ENCODE assay signal across 14 cellular contexts in genomic region chr15:59360305-59360704, GRCh38. TPM values are rescaled to one million over a fixed set of nuclear protein-coding genes. Genes with fewer than 3 reads are reported as not detected.
DNase-seq lines count a peak whose midpoint lies in the region; ATAC-seq and TF ChIP-seq lines count a peak whose summit lies in the region.
"Had no signal": no experiment of that assay in that cellular context is flagged by ENCODE, and none has a peak within 500 bp of the region (broad histone marks: within the 10 kb centered on the region; RNA-seq: fewer than 3 reads in every experiment).

No MANE protein-coding gene starts in this region.

- H3K4me3 Mint-ChIP-seq in WTC11: no peak overlapping the region
- H3K4me3 Mint-ChIP-seq in glutamatergic neuron (ENCODE audit: unreplicated experiment): no peak overlapping the region
- H3K4me3 Mint-ChIP-seq: activated CD4-positive, alpha-beta memory T cell treated with anti-CD3 and anti-CD28 coated beads for 36 hours had no signal

- H3F3A ChIP-seq in GM23248 (ENCODE audit: insufficient read depth): no peaks in the 10 kb centered on the region

- H3K36me3 ChIP-seq in GM23248 (ENCODE audit: low read depth) (peaks cover 2% of the 10 kb centered on the region; the same call in 1 of the 2 replicates), aorta (ENCODE audit: control insufficient read depth in 1 of 2, insufficient read depth in 2 of 2, low read length in 1 of 2) (peaks cover 0 to 2% of the 10 kb centered on the region in 2 donors), suprapubic skin (no peaks in the 10 kb centered on the region)

- H3K4me3 ChIP-seq in AG04450 (ENCODE audit: low read depth, low read length) (no peak overlapping the region), GM23248 (no peak overlapping the region), aorta (ENCODE audit: low read length in 2 of 2) (no peak overlapping the region), suprapubic skin (no peak overlapping the region)

- H3K27me3 ChIP-seq in AG04450 (ENCODE audit: control insufficient read depth, insufficient read depth, low read length) (no peaks in the 10 kb centered on the region), GM23248 (replicated peaks; ENCODE audit: insufficient read depth) (no peaks in the 10 kb centered on the region), aorta (ENCODE audit: control insufficient read depth in 1 of 2, insufficient read depth in 2 of 2, low read length in 1 of 2) (no peaks in the 10 kb centered on the region), suprapubic skin (no peaks in the 10 kb centered on the region)

- H4K20me1 ChIP-seq in GM23248 (ENCODE audit: insufficient read depth): no peaks in the 10 kb centered on the region

- H3K9me3 ChIP-seq in AG04450 (ENCODE audit: control insufficient read depth, insufficient read depth, low read length) (no peaks in the 10 kb centered on the region), GM23248 (ENCODE audit: low read depth) (no peaks in the 10 kb centered on the region), aorta (ENCODE audit: control insufficient read depth, low read length) (no peaks in the 10 kb centered on the region), suprapubic skin (no peaks in the 10 kb centered on the region)

- H2AFZ ChIP-seq in GM23248: no peak overlapping the region

- peaks cover 99% of the 10 kb centered on the region for H3K79me2 ChIP-seq in GM23248 (ENCODE audit: insufficient read depth)

- TF ChIP-seq POLR2A in suprapubic skin (IDR thresholded peaks at IDR 0.05): no peak

- TF ChIP-seq CTCF in AG04450 (IDR thresholded peaks at IDR 0.05; ENCODE audit: low read depth, low read length) (peak; percentile 47), WTC11 (IDR thresholded peaks at IDR 0.05) (no peak), glutamatergic neuron (IDR thresholded peaks at IDR 0.05; ENCODE audit: partially characterized antibody, unreplicated experiment) (peak; percentile 49), suprapubic skin (IDR thresholded peaks at IDR 0.05) (peak in 1 of 2 donors; percentile 10)

- CTCF ChIA-PET in AG04450 (lab: Charles Lee): interaction anchor here (2.2 kb wide), 1 partner anchor 113 kb away, joined by 7 read pairs; no protein-coding TSS in a partner anchor
- CTCF ChIA-PET in WTC11 (lab: Charles Lee): interaction anchor here (0.6 to 1.6 kb wide), 6 partner anchors 12 to 184 kb away, joined by 3 to 7 read pairs (median 4); partner anchors contain the start of gene MYO1E

- DNase-seq in AG04450 (ENCODE audit: low read depth, low spot score): no peak
- DNase-seq in GM23248: peak; percentile 28
- peak; percentile 25 for DNase-seq in WTC11 (ENCODE audit: low spot score)
- DNase-seq in glutamatergic neuron: no peak
- no peak for DNase-seq in left colon
- no peak for DNase-seq in aorta
- no peak for DNase-seq in suprapubic skin (ENCODE audit: low spot score in 2 of 2)
- no peak for DNase-seq in NCI-H2171 (lab: John Stamatoyannopoulos, UW)
- DNase-seq: activated CD4-positive, alpha-beta memory T cell treated with anti-CD3 and anti-CD28 coated beads for 36 hours; erythroblast; NCI-H146; NCI-H524; posterior cingulate gyrus; T1000 had no signal

- in situ Hi-C loops in GM23248 (cut with MboI): no loop called here

- H3K27me3 Mint-ChIP-seq in WTC11 (ENCODE audit: low read depth) (peaks cover 23% of the 10 kb centered on the region), glutamatergic neuron (ENCODE audit: unreplicated experiment) (no peaks in the 10 kb centered on the region)

- intact Hi-C loops in left colon (cut with DNase I, micrococcal nuclease) (no loop called here), aorta (cut with DNase I) (no loop called here)

- peaks cover 19% of the 10 kb centered on the region for H3K4me1 ChIP-seq in GM23248 (ENCODE audit: insufficient read depth)
- H3K4me1 ChIP-seq in aorta (ENCODE audit: control insufficient read depth in 1 of 2, insufficient read depth in 2 of 2, low read length in 2 of 2): peaks cover 0 to 4% of the 10 kb centered on the region in 2 donors
- H3K4me1 ChIP-seq in suprapubic skin: peaks cover 1% of the 10 kb centered on the region

- H3K27ac ChIP-seq in AG04450 (ENCODE audit: low read depth, low read length) (no peak overlapping the region), GM23248 (no peak overlapping the region), aorta (ENCODE audit: low read depth in 1 of 2, low read length in 2 of 2) (no peak overlapping the region), suprapubic skin (no peak overlapping the region)

- H3K36me3 Mint-ChIP-seq in WTC11: peaks cover 9% of the 10 kb centered on the region
- no peaks in the 10 kb centered on the region for H3K36me3 Mint-ChIP-seq in glutamatergic neuron (ENCODE audit: unreplicated experiment)
- H3K36me3 Mint-ChIP-seq: activated CD4-positive, alpha-beta memory T cell treated with anti-CD3 and anti-CD28 coated beads for 36 hours had no signal

- H3K4me2 ChIP-seq in GM23248 (ENCODE audit: unreplicated experiment): no peak overlapping the region

- H3K27ac Mint-ChIP-seq in WTC11: no peak overlapping the region
- no peak overlapping the region for H3K27ac Mint-ChIP-seq in glutamatergic neuron (ENCODE audit: unreplicated experiment)
- H3K27ac Mint-ChIP-seq: activated CD4-positive, alpha-beta memory T cell treated with anti-CD3 and anti-CD28 coated beads for 36 hours had no signal

- 95 to 98% methylated on average over 2 of the region's 2 CpGs for WGBS in GM23248 (ENCODE audit: low coverage in 1 of 2, low lambda C conversion rate in 2 of 2, missing lambda C conversion rate in 2 of 2), 2 experiments
- 67 to 69% methylated on average over 2 of the region's 2 CpGs for WGBS in aorta, 2 donors
- WGBS in suprapubic skin: 94% methylated on average over 2 of the region's 2 CpGs

- POLR2A ChIA-PET in AG04450 (lab: Yijun Ruan, JAX) (no interaction called here), WTC11 (lab: Charles Lee) (interaction anchor here (1.0 to 2.1 kb wide), 2 partner anchors 10 to 12 kb away, joined by 3 to 16 read pairs; partner anchors contain the start of gene MYO1E)

- no peak for TF ChIP-seq EP300 in suprapubic skin (IDR thresholded peaks at IDR 0.05)

- peaks cover 30% of the 10 kb centered on the region for H3K4me1 Mint-ChIP-seq in WTC11
- H3K4me1 Mint-ChIP-seq in glutamatergic neuron (ENCODE audit: low read depth, unreplicated experiment): no peaks in the 10 kb centered on the region

- no peaks in the 10 kb centered on the region; the same call in 1 of the 2 replicates for H3K9me3 Mint-ChIP-seq in WTC11
- H3K9me3 Mint-ChIP-seq in glutamatergic neuron (ENCODE audit: unreplicated experiment): peaks cover 3% of the 10 kb centered on the region
- H3K9me3 Mint-ChIP-seq: activated CD4-positive, alpha-beta memory T cell treated with anti-CD3 and anti-CD28 coated beads for 36 hours had no signal

- H3K9ac ChIP-seq in GM23248: no peak overlapping the region

- ATAC-seq in WTC11: peak; percentile 76
- ATAC-seq in left colon: no peak
- no peak for ATAC-seq in aorta (ENCODE audit: low FRiP score)

- H3K9me2 ChIP-seq in GM23248 (ENCODE audit: insufficient read depth): no peaks in the 10 kb centered on the region

TF ChIP-seq in WTC11, 78 proteins besides CTCF, POLR2A, EP300 and RAD21 (continues in another document):
- no peak for TF ChIP-seq ZSCAN18 (CRISPR knock-in tag; IDR thresholded peaks at IDR 0.05)
- TF ChIP-seq ELF4 (CRISPR knock-in tag; IDR thresholded peaks at IDR 0.05; ENCODE audit: low read depth): no peak
- TF ChIP-seq RORB (CRISPR knock-in tag; IDR thresholded peaks at IDR 0.05): no peak
- TF ChIP-seq USF2 (CRISPR knock-in tag; IDR thresholded peaks at IDR 0.05): no peak
- TF ChIP-seq SMAD4 (CRISPR knock-in tag; IDR thresholded peaks at IDR 0.05): no peak
- TF ChIP-seq E2F4 (CRISPR knock-in tag; IDR thresholded peaks at IDR 0.05; ENCODE audit: borderline replicate concordance, low read depth): no peak

RNA-seq across cellular contexts. Expression of gene MYO1E, which starts 12.4 kb away (rescaled TPM):
- polyA plus RNA-seq in AG04450 (2011; rRNA removed) (44.6 and 49.1 TPM in 2 replicates), GM23248 (2016; fragmentation: Nextera tagmentation; extraction: Ambion mirVana) (190 and 201 TPM in 2 replicates), aorta (10 to 100 TPM; 44.6 to 47.3 TPM)
- 47.1 and 58.5 TPM in 2 replicates for polyA minus RNA-seq in AG04450 (2011; rRNA and poly(A)+ RNA removed)
- 155 and 224 TPM in 2 replicates for total RNA-seq in GM23248 (2014; rRNA removed; shearing (Covaris generic))
- total RNA-seq in WTC11 (2021) (83.6 to 104 TPM (median 99.9 TPM) in 3 replicates), glutamatergic neuron (ENCODE audit: unreplicated experiment) (7.9 TPM), left colon (100 to 1,000 TPM; 331 to 397 TPM), aorta (100 to 1,000 TPM; 163 to 225 TPM), suprapubic skin (100 to 1,000 TPM in 3 of 4 donors, 10 to 100 TPM in 1; 79.7 to 171 (median 144) TPM)

Comparison
In these comparisons a context has a peak if more than half of its experiments do, and no peak if none do; other contexts are left out.
1. DNase-seq: peak in GM23248 (single experiment) and WTC11 (single experiment); none in AG04450 (single experiment), glutamatergic neuron (single experiment), left colon (0 of 2), aorta (0 of 2), suprapubic skin (0 of 2) and NCI-H2171 (single experiment).